Comparison of ENCODE assay signal across 25 cellular contexts in genomic region chr13:90355162-90355751, GRCh38.
"Had no signal": no experiment of that assay in that cellular context is flagged by ENCODE, and none has a peak within 500 bp of the region (broad histone marks: within the 10 kb centered on the region; RNA-seq: fewer than 3 reads in every experiment).

No MANE protein-coding gene starts in this region.

- H3K9me3 ChIP-seq: esophagus muscularis mucosa, lower lobe of right lung, ovary, thyroid gland had no signal

- H3K4me1 ChIP-seq: esophagus muscularis mucosa, foreskin keratinocyte, heart right ventricle, lower lobe of right lung, stomach, thyroid gland had no signal

- H3K27me3 ChIP-seq: esophagus muscularis mucosa, foreskin keratinocyte, heart right ventricle, ovary, stomach, thyroid gland had no signal

- H3K36me3 ChIP-seq: esophagus muscularis mucosa, heart right ventricle, lower lobe of right lung, ovary, stomach, thyroid gland had no signal

- FAIRE-seq: endothelial cell of umbilical vein had no signal

- H3K4me3 ChIP-seq: coronary artery, esophagus muscularis mucosa, heart right ventricle, lower lobe of right lung, ovary, skin epidermis, stomach, thyroid gland had no signal

- H3K27ac ChIP-seq: coronary artery, esophagus muscularis mucosa, foreskin keratinocyte, heart right ventricle, lower lobe of right lung, ovary, skin epidermis, stomach, thyroid gland had no signal

- DNase-seq: dermis blood vessel endothelial cell; effector memory CD4-positive, alpha-beta T cell; foreskin keratinocyte; glutamatergic neuron; heart right ventricle; hippocampal formation; immature natural killer cell; islet precursor cell; left ventricle myocardium superior; lower lobe of right lung; natural killer cell; occipital lobe; ovary; right cardiac atrium; stimulated activated CD4-positive, alpha-beta T cell treated with anti-CD3 and anti-CD28 coated beads, Interleukin-15, amount 100 ng/mL, for 24 hours; stimulated activated CD4-positive, alpha-beta T cell treated with anti-CD3 and anti-CD28 coated beads, Interleukin-2, amount 100 ng/mL, for 48 hours; stimulated activated CD8-positive, alpha-beta memory T cell treated with anti-CD3 and anti-CD28 coated beads, Interleukin-4, amount 100 ng/mL, for 48 hours; stimulated activated naive CD4-positive, alpha-beta T cell; stomach; thyroid gland; trophoblast cell had no signal
